Comparison of ENCODE assay signal across 2 cellular contexts in the genomic region with DNA sequence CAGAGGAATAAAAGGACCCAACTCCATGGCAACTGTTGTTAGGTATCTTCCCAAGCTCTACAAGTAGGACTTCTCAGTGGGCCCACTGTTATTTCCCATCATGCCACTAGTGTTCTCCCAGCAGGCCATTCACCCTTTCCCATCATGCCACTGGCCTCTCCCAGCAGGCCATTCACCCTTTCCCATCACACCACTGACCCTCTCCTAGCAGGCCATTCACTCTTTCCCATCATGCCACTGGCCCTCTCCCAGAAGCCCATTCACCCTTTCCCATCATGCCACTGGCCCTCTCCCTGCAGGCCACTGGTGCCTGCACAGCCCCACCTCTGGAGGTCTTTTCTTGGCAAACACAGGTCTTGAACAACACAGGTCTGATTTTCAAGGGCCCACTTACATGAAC.
TF ChIP-seq lines count a peak whose summit lies in the region.

No MANE protein-coding gene starts in this region.

TF ChIP-seq in HEK293T, 16 proteins besides CTCF, POLR2A, EP300 and RAD21 (continued from another document):
- TF ChIP-seq, protein P1, sequence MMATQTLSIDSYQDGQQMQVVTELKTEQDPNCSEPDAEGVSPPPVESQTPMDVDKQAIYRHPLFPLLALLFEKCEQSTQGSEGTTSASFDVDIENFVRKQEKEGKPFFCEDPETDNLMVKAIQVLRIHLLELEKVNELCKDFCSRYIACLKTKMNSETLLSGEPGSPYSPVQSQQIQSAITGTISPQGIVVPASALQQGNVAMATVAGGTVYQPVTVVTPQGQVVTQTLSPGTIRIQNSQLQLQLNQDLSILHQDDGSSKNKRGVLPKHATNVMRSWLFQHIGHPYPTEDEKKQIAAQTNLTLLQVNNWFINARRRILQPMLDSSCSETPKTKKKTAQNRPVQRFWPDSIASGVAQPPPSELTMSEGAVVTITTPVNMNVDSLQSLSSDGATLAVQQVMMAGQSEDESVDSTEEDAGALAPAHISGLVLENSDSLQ (IDR thresholded peaks at IDR 0.05) = no peak
- TF ChIP-seq L3MBTL2 (conservative IDR thresholded peaks at IDR 0.05) = peak; percentile 41; the same call in 1 of the 2 replicates

TF ChIP-seq in K562, 482 proteins besides CTCF, POLR2A, EP300 and RAD21 (continues in another document):
- TF ChIP-seq, protein P1 (IDR thresholded peaks at IDR 0.05) = peak; percentile 20; the same call in 1 of the 2 replicates
- TF ChIP-seq, protein P2, sequence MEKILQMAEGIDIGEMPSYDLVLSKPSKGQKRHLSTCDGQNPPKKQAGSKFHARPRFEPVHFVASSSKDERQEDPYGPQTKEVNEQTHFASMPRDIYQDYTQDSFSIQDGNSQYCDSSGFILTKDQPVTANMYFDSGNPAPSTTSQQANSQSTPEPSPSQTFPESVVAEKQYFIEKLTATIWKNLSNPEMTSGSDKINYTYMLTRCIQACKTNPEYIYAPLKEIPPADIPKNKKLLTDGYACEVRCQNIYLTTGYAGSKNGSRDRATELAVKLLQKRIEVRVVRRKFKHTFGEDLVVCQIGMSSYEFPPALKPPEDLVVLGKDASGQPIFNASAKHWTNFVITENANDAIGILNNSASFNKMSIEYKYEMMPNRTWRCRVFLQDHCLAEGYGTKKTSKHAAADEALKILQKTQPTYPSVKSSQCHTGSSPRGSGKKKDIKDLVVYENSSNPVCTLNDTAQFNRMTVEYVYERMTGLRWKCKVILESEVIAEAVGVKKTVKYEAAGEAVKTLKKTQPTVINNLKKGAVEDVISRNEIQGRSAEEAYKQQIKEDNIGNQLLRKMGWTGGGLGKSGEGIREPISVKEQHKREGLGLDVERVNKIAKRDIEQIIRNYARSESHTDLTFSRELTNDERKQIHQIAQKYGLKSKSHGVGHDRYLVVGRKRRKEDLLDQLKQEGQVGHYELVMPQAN (IDR thresholded peaks at IDR 0.05; ENCODE audit: borderline replicate concordance) = no peak
- TF ChIP-seq NCOA6 (IDR thresholded peaks at IDR 0.05) (no peak), ZEB2 (IDR thresholded peaks at IDR 0.05) (no peak), NFYB (IDR thresholded peaks at IDR 0.05; ENCODE audit: extremely low read depth, insufficient read length) (no peak), RUNX1 (IDR thresholded peaks at IDR 0.05; ENCODE audit: low read depth) (no peak), STAT5B (CRISPR knock-in tag; IDR thresholded peaks at IDR 0.05) (no peak), MCM7 (IDR thresholded peaks at IDR 0.05) (no peak), PHF20 (IDR thresholded peaks at IDR 0.05; ENCODE audit: partially characterized antibody) (peak; percentile 39), ARNT (IDR thresholded peaks at IDR 0.05) (peak in 1 of 2 experiments; percentile 62; a peak in 1 of 4 replicates), KAT7 (CRISPR knock-in tag; IDR thresholded peaks at IDR 0.05; ENCODE audit: borderline replicate concordance) (no peak), SIRT6 (IDR thresholded peaks at IDR 0.05; ENCODE audit: low read depth, low read length) (no peak), PURB (CRISPR knock-in tag; IDR thresholded peaks at IDR 0.05; ENCODE audit: low read depth) (no peak), KAT8 (IDR thresholded peaks at IDR 0.05; ENCODE audit: low read depth) (no peak), CBFA2T2 (conservative IDR thresholded peaks at IDR 0.05) (no peak), ZNF232 (CRISPR knock-in tag; IDR thresholded peaks at IDR 0.05) (no peak), RFX1 (IDR thresholded peaks at IDR 0.05) (peak; percentile 51), ZNF24 (IDR thresholded peaks at IDR 0.05) (no peak), FOXK1 (CRISPR knock-in tag; IDR thresholded peaks at IDR 0.05; ENCODE audit: borderline replicate concordance) (no peak)
- TF ChIP-seq, protein P3, sequence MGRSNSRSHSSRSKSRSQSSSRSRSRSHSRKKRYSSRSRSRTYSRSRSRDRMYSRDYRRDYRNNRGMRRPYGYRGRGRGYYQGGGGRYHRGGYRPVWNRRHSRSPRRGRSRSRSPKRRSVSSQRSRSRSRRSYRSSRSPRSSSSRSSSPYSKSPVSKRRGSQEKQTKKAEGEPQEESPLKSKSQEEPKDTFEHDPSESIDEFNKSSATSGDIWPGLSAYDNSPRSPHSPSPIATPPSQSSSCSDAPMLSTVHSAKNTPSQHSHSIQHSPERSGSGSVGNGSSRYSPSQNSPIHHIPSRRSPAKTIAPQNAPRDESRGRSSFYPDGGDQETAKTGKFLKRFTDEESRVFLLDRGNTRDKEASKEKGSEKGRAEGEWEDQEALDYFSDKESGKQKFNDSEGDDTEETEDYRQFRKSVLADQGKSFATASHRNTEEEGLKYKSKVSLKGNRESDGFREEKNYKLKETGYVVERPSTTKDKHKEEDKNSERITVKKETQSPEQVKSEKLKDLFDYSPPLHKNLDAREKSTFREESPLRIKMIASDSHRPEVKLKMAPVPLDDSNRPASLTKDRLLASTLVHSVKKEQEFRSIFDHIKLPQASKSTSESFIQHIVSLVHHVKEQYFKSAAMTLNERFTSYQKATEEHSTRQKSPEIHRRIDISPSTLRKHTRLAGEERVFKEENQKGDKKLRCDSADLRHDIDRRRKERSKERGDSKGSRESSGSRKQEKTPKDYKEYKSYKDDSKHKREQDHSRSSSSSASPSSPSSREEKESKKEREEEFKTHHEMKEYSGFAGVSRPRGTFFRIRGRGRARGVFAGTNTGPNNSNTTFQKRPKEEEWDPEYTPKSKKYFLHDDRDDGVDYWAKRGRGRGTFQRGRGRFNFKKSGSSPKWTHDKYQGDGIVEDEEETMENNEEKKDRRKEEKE (IDR thresholded peaks at IDR 0.05; ENCODE audit: borderline replicate concordance in 1 of 2, control insufficient read depth in 1 of 2, low read depth in 2 of 2, low read length in 1 of 2) = 0 out of 4 replicates have a peak, but pooled peaks of 1 of the 2 experiments have one; percentile 51
- TF ChIP-seq, protein P4, sequence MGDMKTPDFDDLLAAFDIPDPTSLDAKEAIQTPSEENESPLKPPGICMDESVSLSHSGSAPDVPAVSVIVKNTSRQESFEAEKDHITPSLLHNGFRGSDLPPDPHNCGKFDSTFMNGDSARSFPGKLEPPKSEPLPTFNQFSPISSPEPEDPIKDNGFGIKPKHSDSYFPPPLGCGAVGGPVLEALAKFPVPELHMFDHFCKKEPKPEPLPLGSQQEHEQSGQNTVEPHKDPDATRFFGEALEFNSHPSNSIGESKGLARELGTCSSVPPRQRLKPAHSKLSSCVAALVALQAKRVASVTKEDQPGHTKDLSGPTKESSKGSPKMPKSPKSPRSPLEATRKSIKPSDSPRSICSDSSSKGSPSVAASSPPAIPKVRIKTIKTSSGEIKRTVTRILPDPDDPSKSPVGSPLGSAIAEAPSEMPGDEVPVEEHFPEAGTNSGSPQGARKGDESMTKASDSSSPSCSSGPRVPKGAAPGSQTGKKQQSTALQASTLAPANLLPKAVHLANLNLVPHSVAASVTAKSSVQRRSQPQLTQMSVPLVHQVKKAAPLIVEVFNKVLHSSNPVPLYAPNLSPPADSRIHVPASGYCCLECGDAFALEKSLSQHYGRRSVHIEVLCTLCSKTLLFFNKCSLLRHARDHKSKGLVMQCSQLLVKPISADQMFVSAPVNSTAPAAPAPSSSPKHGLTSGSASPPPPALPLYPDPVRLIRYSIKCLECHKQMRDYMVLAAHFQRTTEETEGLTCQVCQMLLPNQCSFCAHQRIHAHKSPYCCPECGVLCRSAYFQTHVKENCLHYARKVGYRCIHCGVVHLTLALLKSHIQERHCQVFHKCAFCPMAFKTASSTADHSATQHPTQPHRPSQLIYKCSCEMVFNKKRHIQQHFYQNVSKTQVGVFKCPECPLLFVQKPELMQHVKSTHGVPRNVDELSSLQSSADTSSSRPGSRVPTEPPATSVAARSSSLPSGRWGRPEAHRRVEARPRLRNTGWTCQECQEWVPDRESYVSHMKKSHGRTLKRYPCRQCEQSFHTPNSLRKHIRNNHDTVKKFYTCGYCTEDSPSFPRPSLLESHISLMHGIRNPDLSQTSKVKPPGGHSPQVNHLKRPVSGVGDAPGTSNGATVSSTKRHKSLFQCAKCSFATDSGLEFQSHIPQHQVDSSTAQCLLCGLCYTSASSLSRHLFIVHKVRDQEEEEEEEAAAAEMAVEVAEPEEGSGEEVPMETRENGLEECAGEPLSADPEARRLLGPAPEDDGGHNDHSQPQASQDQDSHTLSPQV (IDR thresholded peaks at IDR 0.05) = no peak; the same call in 1 of the 2 replicates
- TF ChIP-seq, protein P5, sequence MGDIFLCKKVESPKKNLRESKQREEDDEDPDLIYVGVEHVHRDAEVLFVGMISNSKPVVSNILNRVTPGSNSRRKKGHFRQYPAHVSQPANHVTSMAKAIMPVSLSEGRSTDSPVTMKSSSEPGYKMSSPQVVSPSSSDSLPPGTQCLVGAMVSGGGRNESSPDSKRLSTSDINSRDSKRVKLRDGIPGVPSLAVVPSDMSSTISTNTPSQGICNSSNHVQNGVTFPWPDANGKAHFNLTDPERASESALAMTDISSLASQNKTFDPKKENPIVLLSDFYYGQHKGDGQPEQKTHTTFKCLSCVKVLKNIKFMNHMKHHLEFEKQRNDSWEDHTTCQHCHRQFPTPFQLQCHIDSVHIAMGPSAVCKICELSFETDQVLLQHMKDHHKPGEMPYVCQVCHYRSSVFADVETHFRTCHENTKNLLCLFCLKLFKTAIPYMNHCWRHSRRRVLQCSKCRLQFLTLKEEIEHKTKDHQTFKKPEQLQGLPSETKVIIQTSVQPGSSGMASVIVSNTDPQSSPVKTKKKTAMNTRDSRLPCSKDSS (IDR thresholded peaks at IDR 0.05; ENCODE audit: low read depth, partially characterized antibody) = no peak
- TF ChIP-seq, protein P6, sequence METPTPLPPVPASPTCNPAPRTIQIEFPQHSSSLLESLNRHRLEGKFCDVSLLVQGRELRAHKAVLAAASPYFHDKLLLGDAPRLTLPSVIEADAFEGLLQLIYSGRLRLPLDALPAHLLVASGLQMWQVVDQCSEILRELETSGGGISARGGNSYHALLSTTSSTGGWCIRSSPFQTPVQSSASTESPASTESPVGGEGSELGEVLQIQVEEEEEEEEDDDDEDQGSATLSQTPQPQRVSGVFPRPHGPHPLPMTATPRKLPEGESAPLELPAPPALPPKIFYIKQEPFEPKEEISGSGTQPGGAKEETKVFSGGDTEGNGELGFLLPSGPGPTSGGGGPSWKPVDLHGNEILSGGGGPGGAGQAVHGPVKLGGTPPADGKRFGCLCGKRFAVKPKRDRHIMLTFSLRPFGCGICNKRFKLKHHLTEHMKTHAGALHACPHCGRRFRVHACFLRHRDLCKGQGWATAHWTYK (CRISPR knock-in tag; IDR thresholded peaks at IDR 0.05) = no peak
- TF ChIP-seq, protein P7, sequence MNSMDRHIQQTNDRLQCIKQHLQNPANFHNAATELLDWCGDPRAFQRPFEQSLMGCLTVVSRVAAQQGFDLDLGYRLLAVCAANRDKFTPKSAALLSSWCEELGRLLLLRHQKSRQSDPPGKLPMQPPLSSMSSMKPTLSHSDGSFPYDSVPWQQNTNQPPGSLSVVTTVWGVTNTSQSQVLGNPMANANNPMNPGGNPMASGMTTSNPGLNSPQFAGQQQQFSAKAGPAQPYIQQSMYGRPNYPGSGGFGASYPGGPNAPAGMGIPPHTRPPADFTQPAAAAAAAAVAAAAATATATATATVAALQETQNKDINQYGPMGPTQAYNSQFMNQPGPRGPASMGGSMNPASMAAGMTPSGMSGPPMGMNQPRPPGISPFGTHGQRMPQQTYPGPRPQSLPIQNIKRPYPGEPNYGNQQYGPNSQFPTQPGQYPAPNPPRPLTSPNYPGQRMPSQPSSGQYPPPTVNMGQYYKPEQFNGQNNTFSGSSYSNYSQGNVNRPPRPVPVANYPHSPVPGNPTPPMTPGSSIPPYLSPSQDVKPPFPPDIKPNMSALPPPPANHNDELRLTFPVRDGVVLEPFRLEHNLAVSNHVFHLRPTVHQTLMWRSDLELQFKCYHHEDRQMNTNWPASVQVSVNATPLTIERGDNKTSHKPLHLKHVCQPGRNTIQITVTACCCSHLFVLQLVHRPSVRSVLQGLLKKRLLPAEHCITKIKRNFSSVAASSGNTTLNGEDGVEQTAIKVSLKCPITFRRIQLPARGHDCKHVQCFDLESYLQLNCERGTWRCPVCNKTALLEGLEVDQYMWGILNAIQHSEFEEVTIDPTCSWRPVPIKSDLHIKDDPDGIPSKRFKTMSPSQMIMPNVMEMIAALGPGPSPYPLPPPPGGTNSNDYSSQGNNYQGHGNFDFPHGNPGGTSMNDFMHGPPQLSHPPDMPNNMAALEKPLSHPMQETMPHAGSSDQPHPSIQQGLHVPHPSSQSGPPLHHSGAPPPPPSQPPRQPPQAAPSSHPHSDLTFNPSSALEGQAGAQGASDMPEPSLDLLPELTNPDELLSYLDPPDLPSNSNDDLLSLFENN (IDR thresholded peaks at IDR 0.05; ENCODE audit: low read depth in 2 of 2, low read length in 2 of 2) = no peak
- TF ChIP-seq, protein P8, sequence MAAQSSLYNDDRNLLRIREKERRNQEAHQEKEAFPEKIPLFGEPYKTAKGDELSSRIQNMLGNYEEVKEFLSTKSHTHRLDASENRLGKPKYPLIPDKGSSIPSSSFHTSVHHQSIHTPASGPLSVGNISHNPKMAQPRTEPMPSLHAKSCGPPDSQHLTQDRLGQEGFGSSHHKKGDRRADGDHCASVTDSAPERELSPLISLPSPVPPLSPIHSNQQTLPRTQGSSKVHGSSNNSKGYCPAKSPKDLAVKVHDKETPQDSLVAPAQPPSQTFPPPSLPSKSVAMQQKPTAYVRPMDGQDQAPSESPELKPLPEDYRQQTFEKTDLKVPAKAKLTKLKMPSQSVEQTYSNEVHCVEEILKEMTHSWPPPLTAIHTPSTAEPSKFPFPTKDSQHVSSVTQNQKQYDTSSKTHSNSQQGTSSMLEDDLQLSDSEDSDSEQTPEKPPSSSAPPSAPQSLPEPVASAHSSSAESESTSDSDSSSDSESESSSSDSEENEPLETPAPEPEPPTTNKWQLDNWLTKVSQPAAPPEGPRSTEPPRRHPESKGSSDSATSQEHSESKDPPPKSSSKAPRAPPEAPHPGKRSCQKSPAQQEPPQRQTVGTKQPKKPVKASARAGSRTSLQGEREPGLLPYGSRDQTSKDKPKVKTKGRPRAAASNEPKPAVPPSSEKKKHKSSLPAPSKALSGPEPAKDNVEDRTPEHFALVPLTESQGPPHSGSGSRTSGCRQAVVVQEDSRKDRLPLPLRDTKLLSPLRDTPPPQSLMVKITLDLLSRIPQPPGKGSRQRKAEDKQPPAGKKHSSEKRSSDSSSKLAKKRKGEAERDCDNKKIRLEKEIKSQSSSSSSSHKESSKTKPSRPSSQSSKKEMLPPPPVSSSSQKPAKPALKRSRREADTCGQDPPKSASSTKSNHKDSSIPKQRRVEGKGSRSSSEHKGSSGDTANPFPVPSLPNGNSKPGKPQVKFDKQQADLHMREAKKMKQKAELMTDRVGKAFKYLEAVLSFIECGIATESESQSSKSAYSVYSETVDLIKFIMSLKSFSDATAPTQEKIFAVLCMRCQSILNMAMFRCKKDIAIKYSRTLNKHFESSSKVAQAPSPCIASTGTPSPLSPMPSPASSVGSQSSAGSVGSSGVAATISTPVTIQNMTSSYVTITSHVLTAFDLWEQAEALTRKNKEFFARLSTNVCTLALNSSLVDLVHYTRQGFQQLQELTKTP (IDR thresholded peaks at IDR 0.05; ENCODE audit: low read depth in 1 of 2, partially characterized antibody in 2 of 2) = peak in 1 of 2 experiments; percentile 96
- TF ChIP-seq, protein P9, sequence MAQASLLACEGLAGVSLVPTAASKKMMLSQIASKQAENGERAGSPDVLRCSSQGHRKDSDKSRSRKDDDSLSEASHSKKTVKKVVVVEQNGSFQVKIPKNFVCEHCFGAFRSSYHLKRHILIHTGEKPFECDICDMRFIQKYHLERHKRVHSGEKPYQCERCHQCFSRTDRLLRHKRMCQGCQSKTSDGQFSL (CRISPR knock-in tag; IDR thresholded peaks at IDR 0.05) = no peak
- TF ChIP-seq, protein P9 (tag; IDR thresholded peaks at IDR 0.05) = no peak
